Comparison of ENCODE assay signal across 8 cellular contexts in genomic region chr11:119567667-119568582, GRCh38.
DNase-seq lines count a peak whose midpoint lies in the region; ATAC-seq and TF ChIP-seq lines count a peak whose summit lies in the region.

No MANE protein-coding gene starts in this region.

- TF ChIP-seq POLR2A in Peyer's patch (IDR thresholded peaks at IDR 0.05) = no peak

- intact Hi-C loops in upper lobe of right lung (cut with DNase I) = no loop called here

- H3K36me3 ChIP-seq in HUES48 (ENCODE audit: control insufficient read depth, insufficient read depth, low read length) (no peaks in the 10 kb centered on the region), upper lobe of right lung (no peaks in the 10 kb centered on the region), Peyer's patch (no peaks in the 10 kb centered on the region)

- DNase-seq in astrocyte of the hippocampus (ENCODE audit: low read depth, low spot score) = peak; percentile 78
- peak; percentile 18 for DNase-seq in midbrain (lab: John Stamatoyannopoulos, UW)
- no peak for DNase-seq in upper lobe of right lung
- DNase-seq in NCI-H82 treated with DMSO at 0.1 percent for 48 hours (lab: John Stamatoyannopoulos, UW; ENCODE audit: unreplicated experiment) = no peak
- DNase-seq in Peyer's patch = no peak
- DNase-seq in activated CD4-positive, alpha-beta T cell treated with anti-CD3 and anti-CD28 coated beads, Interleukin-2, amount 50 U/mL, for 4 hours = no peak

- H3K9me3 ChIP-seq in HUES48 (ENCODE audit: control insufficient read depth, insufficient read depth, low read length) = no peaks in the 10 kb centered on the region
- H3K9me3 ChIP-seq in upper lobe of right lung = no peaks in the 10 kb centered on the region
- no peaks in the 10 kb centered on the region for H3K9me3 ChIP-seq in Peyer's patch

- H3K4me1 ChIP-seq in HUES48 (ENCODE audit: control insufficient read depth, insufficient read depth, low read length) (peaks cover 8% of the 10 kb centered on the region), upper lobe of right lung (no peaks in the 10 kb centered on the region), Peyer's patch (peaks cover 0 to 4% (median 0%) of the 10 kb centered on the region in 4 donors)

- TF ChIP-seq CTCF in upper lobe of right lung (IDR thresholded peaks at IDR 0.05) (no peak), Peyer's patch (IDR thresholded peaks at IDR 0.05) (no peak)

- H3K27ac ChIP-seq in HUES48 (ENCODE audit: low read depth, low read length) (peak overlapping the region; percentile 5), upper lobe of right lung (no peak overlapping the region), Peyer's patch (no peak overlapping the region)

- peak; percentile 58 for ATAC-seq in GM19023 (IDR thresholded peaks at IDR 0.05; ENCODE audit: unreplicated experiment)
- no peak for ATAC-seq in upper lobe of right lung

- H3K9ac ChIP-seq in HUES48 (ENCODE audit: low read depth, low read length) = no peak overlapping the region

- H3K27me3 ChIP-seq in HUES48 (ENCODE audit: control insufficient read depth, insufficient read depth, low read length) = no peaks in the 10 kb centered on the region
- H3K27me3 ChIP-seq in upper lobe of right lung = no peaks in the 10 kb centered on the region
- no peaks in the 10 kb centered on the region for H3K27me3 ChIP-seq in Peyer's patch

- H3K4me3 ChIP-seq in HUES48 (ENCODE audit: low read depth, low read length) (no peak overlapping the region), upper lobe of right lung (no peak overlapping the region), Peyer's patch (no peak overlapping the region)

Comparison
In these comparisons a context has a peak if more than half of its experiments do, and no peak if none do; other contexts are left out.
1. DNase-seq: peak in astrocyte of the hippocampus (single experiment) and midbrain (single experiment); none in upper lobe of right lung (single experiment), NCI-H82 treated with DMSO at 0.1 percent for 48 hours (single experiment), Peyer's patch (0 of 3) and activated CD4-positive, alpha-beta T cell treated with anti-CD3 and anti-CD28 coated beads, Interleukin-2, amount 50 U/mL, for 4 hours (0 of 2).